In the genomic region with DNA sequence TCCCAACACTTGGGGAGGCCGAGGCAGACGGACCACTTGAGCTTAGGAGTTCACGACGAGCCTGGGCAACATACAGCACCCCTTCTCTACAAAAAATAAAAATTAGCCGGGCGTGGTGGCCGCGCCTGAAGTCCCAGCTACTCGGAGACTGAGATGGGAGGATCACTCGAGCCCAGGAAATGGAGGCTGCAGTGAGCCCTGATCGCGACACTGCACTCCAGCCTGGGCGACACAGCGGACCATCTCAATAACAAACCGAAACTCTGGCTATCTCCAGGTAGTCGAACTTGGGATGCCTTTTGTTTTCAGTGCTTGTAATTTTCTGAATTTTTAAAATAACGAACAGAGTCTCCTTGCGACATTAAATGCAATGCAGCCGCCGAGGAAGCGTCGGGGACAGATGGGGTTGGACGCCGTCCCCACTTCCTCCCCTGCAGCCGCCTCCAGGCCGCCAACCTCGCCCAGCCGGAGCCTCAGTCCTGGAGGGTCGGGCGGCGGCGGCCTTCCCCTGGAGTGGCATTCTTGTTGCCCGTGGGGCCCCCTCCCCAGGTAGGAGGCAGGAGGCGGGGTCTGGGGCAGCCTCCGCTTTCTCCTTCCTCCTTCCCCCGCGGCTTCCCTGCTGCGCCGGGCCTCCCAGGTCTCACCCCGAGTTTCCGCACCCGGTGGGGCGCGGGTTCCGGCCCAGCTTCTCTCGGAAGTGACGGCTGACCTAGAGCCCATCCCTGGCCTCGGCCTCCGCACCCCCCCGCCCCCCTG, we compare ENCODE assay signal across 14 cellular contexts. TPM values are rescaled to one million over a fixed set of nuclear protein-coding genes. Genes with fewer than 3 reads are reported as not detected.
A peak's percentile ranks its signal among the peaks of the same experiment; 100 is the strongest.
DNase-seq lines count a peak whose midpoint lies in the region; ATAC-seq, FAIRE-seq and TF ChIP-seq lines count a peak whose summit lies in the region.
"Had no signal": no experiment of that assay in that cellular context is flagged by ENCODE, and none has a peak within 500 bp of the region (broad histone marks: within the 10 kb centered on the region; RNA-seq: fewer than 3 reads in every experiment).

No MANE protein-coding gene starts in this region.

- H4K12ac ChIP-seq in trophoblast cell (ENCODE audit: low read depth, low read length) = peak overlapping the region; percentile 39

- peaks cover 79% of the 10 kb centered on the region for H3K27me3 ChIP-seq in A673 (replicated peaks; ENCODE audit: insufficient read depth, low read depth, low read length, poor library complexity)
- peaks cover 0 to 100% (median 54%) of the 10 kb centered on the region in 4 donors for H3K27me3 ChIP-seq in esophagus muscularis mucosa
- peaks cover 70% of the 10 kb centered on the region for H3K27me3 ChIP-seq in trophoblast cell (ENCODE audit: insufficient read depth, low read length)
- H3K27me3 ChIP-seq in prostate gland (replicated peaks; ENCODE audit: insufficient read depth) = peaks cover 54% of the 10 kb centered on the region

- intact Hi-C loops in A673 (cut with micrococcal nuclease; ENCODE audit: unreplicated experiment) (no loop called here), esophagus muscularis mucosa (cut with DNase I) (no loop called here), prostate gland (cut with DNase I) (no loop called here)

- no peak overlapping the region for H3K4ac ChIP-seq in trophoblast cell (ENCODE audit: low read depth, low read length)

- TF ChIP-seq EP300 in esophagus muscularis mucosa (IDR thresholded peaks at IDR 0.05) = no peak

- POLR2A ChIA-PET in A673 (lab: Charles Lee; ENCODE audit: low non-redundant PET) = no interaction called here

- no peak for TF ChIP-seq POLR2A in esophagus muscularis mucosa (IDR thresholded peaks at IDR 0.05; ENCODE audit: low read depth)
- TF ChIP-seq POLR2A in prostate gland (IDR thresholded peaks at IDR 0.05) = no peak

- H3K14ac ChIP-seq in trophoblast cell (ENCODE audit: low read length) = no peak overlapping the region

- H2BK120ac ChIP-seq in trophoblast cell (ENCODE audit: insufficient read depth, low read length, poor library complexity) = no peak overlapping the region

- no peak for FAIRE-seq in D721Med (lab: Jason Lieb, UNC)
- FAIRE-seq: TTC549 had no signal

- no peak overlapping the region for H4K91ac ChIP-seq in trophoblast cell (ENCODE audit: low read depth, low read length)

- H2AFZ ChIP-seq in trophoblast cell (ENCODE audit: insufficient read depth, low read length, poor library complexity) = peak overlapping the region; percentile 30

- peak overlapping the region; percentile 42; the same call in 1 of the 2 replicates for H3K9ac ChIP-seq in ES-I3 (ENCODE audit: low read depth, low read length)
- H3K9ac ChIP-seq in trophoblast cell (ENCODE audit: low read length) = no peak overlapping the region

- H3K27ac ChIP-seq in A673 (ENCODE audit: low read depth, low read length, poor library complexity, severe bottlenecking) = no peak overlapping the region
- H3K27ac ChIP-seq in esophagus muscularis mucosa (replicated peaks in 1 of 4) = no peak overlapping the region
- no peak overlapping the region for H3K27ac ChIP-seq in trophoblast cell (ENCODE audit: low read depth, low read length)
- no peak overlapping the region for H3K27ac ChIP-seq in prostate gland
- H3K27ac ChIP-seq: left lung had no signal

- DNase-seq in A673 (ENCODE audit: low spot score) (no peak), esophagus muscularis mucosa (ENCODE audit: extremely low spot score) (no peak), trophoblast cell (no peak), D721Med (ENCODE audit: insufficient read length, low spot score) (no peak), NCI-H2196 treated with DMSO at 0.1 percent for 48 hours (lab: John Stamatoyannopoulos, UW; ENCODE audit: unreplicated experiment) (no peak), prostate gland (ENCODE audit: low spot score) (no peak)
- DNase-seq: effector memory CD4-positive, alpha-beta T cell; NCI-H187 treated with DMSO at 0.1 percent for 48 hours; NCI-H748 treated with DMSO at 0.1 percent for 48 hours; stimulated activated CD4-positive, alpha-beta T cell treated with anti-CD3 and anti-CD28 coated beads, Interleukin-15, amount 100 ng/mL, for 24 hours had no signal

- peaks cover 5% of the 10 kb centered on the region for H3K79me1 ChIP-seq in trophoblast cell (ENCODE audit: low read length)

- no peak overlapping the region for H3K18ac ChIP-seq in trophoblast cell (ENCODE audit: low read length)

- H3K23ac ChIP-seq in trophoblast cell (ENCODE audit: low read length) = no peak overlapping the region

- no peak overlapping the region for H2AK5ac ChIP-seq in trophoblast cell (ENCODE audit: low read length)

- no peak for ATAC-seq in GM19397 (IDR thresholded peaks at IDR 0.05; ENCODE audit: unreplicated experiment)
- ATAC-seq: left lung had no signal

- 6% methylated on average over 21 of the region's 50 CpGs for WGBS in esophagus muscularis mucosa
- WGBS in trophoblast cell (ENCODE audit: extremely low coverage, insufficient coverage, insufficient read length) = no CpG with 5 or more reads among the region's 50 CpGs
- WGBS in prostate gland = 7% methylated on average over 50 of the region's 50 CpGs

- no peak overlapping the region for H2BK12ac ChIP-seq in trophoblast cell (ENCODE audit: low read length)

- H3K36me3 ChIP-seq in A673 (ENCODE audit: insufficient read depth, low read length, poor library complexity, severe bottlenecking) (no peaks in the 10 kb centered on the region), ES-I3 (ENCODE audit: insufficient read depth, low read length) (no peaks in the 10 kb centered on the region), esophagus muscularis mucosa (no peaks in the 10 kb centered on the region), trophoblast cell (ENCODE audit: control insufficient read depth in 1 of 2, insufficient read depth in 2 of 2, low read length in 2 of 2) (no peaks in the 10 kb centered on the region), prostate gland (no peaks in the 10 kb centered on the region)
- H3K36me3 ChIP-seq: left lung had no signal

- H3K4me3 ChIP-seq in A673 (ENCODE audit: low read depth, low read length, poor library complexity, severe bottlenecking) (peak overlapping the region; percentile 23), esophagus muscularis mucosa (peak overlapping the region; percentile 28 to 41 (median 38)), trophoblast cell (ENCODE audit: low read depth, low read length) (no peak overlapping the region), prostate gland (peak overlapping the region in 1 of 2 donors; percentile 8)

- no TSS peak for BruUV-seq in A673 (replicated peaks; lab: Mats Ljungman, UMichigan)

- H3K79me2 ChIP-seq in trophoblast cell (ENCODE audit: control insufficient read depth, insufficient read depth, low read length, poor library complexity) = no peaks in the 10 kb centered on the region

- TF ChIP-seq CTCF in A673 (conservative IDR thresholded peaks at IDR 0.05; ENCODE audit: low read depth, low read length) (no peak), esophagus muscularis mucosa (IDR thresholded peaks at IDR 0.05) (no peak), D721Med (IDR thresholded peaks at IDR 0.05; ENCODE audit: insufficient read depth, missing control alignments) (no peak), prostate gland (IDR thresholded peaks at IDR 0.05) (no peak)

- CTCF ChIA-PET in A673 (lab: Charles Lee) = no interaction called here

- peak overlapping the region; percentile 25 for H4K8ac ChIP-seq in trophoblast cell (ENCODE audit: low read depth, low read length)

- H2BK5ac ChIP-seq in trophoblast cell (ENCODE audit: low read depth, low read length, poor library complexity) = no peak overlapping the region

- peak overlapping the region; percentile 26 for H3K4me2 ChIP-seq in trophoblast cell (ENCODE audit: low read length)

- H3K4me1 ChIP-seq in A673 (ENCODE audit: insufficient read depth, low read length, poor library complexity, severe bottlenecking) (no peaks in the 10 kb centered on the region), ES-I3 (ENCODE audit: insufficient read depth, low read length) (peaks cover 20% of the 10 kb centered on the region), esophagus muscularis mucosa (peaks cover 14 to 49% (median 38%) of the 10 kb centered on the region in 4 donors), trophoblast cell (ENCODE audit: control insufficient read depth in 1 of 2, insufficient read depth in 2 of 2, low read length in 2 of 2) (peaks cover 25 to 30% of the 10 kb centered on the region in 2 experiments), prostate gland (replicated peaks) (no peaks in the 10 kb centered on the region)

- H3K9me3 ChIP-seq in A673 (ENCODE audit: low read depth, low read length, poor library complexity, severe bottlenecking) (no peaks in the 10 kb centered on the region), ES-I3 (ENCODE audit: control insufficient read depth, insufficient read depth, low read length) (no peaks in the 10 kb centered on the region), esophagus muscularis mucosa (peaks cover 0 to 12% (median 8%) of the 10 kb centered on the region in 4 donors), trophoblast cell (ENCODE audit: insufficient read depth, low read depth, low read length) (peaks cover 17% of the 10 kb centered on the region), prostate gland (no peaks in the 10 kb centered on the region)

RNA-seq across cellular contexts. Expression of a gene that starts 14.6 kb away (rescaled TPM):
- total RNA-seq in A673 (2021) = 0.15 and 0.26 TPM in 2 replicates
- total RNA-seq in esophagus muscularis mucosa = under 1 TPM in 1 of 4 donors, not detected in 3; 0.17 TPM
- polyA plus RNA-seq in trophoblast cell (2013) = 0.72 and 0.77 TPM in 2 replicates
- total RNA-seq in prostate gland = 1 to 10 TPM in 1 of 2 donors, not detected in 1; 5.3 TPM
- total RNA-seq: left lung had no signal
